8 cellular contexts compared by ENCODE assay signal in genomic region chrX:153600032-153600373, GRCh38. TPM values are rescaled to one million over a fixed set of nuclear protein-coding genes. Genes with fewer than 3 reads are reported as not detected.
DNase-seq lines count a peak whose midpoint lies in the region; ATAC-seq and TF ChIP-seq lines count a peak whose summit lies in the region.

No MANE protein-coding gene starts in this region.

- H3K27me3 ChIP-seq in GM06990 (replicated peaks; ENCODE audit: control insufficient read depth, insufficient read depth, low read length) (no peaks in the 10 kb centered on the region), NT2/D1 (ENCODE audit: insufficient read depth, insufficient read length) (no peaks in the 10 kb centered on the region), ectodermal cell (ENCODE audit: control insufficient read depth, insufficient read depth, low read length, poor library complexity, severe bottlenecking) (no peaks in the 10 kb centered on the region), osteoblast (ENCODE audit: insufficient read depth, low read length) (no peaks in the 10 kb centered on the region)

- H3K9me3 ChIP-seq in NT2/D1 (ENCODE audit: insufficient read depth, low read length): no peaks in the 10 kb centered on the region
- no peaks in the 10 kb centered on the region for H3K9me3 ChIP-seq in ectodermal cell (ENCODE audit: control insufficient read depth, low read length)
- no peaks in the 10 kb centered on the region for H3K9me3 ChIP-seq in osteoblast (ENCODE audit: low read depth, low read length)

- WGBS in ectodermal cell, 2 experiments: 19 to 23% methylated on average over 2 of the region's 2 CpGs

- no peak for ATAC-seq in GM21786 (IDR thresholded peaks at IDR 0.05; ENCODE audit: unreplicated experiment)
- no peak for ATAC-seq in HG03520 (IDR thresholded peaks at IDR 0.05; ENCODE audit: unreplicated experiment)
- ATAC-seq in GM21717 (IDR thresholded peaks at IDR 0.05; ENCODE audit: unreplicated experiment): no peak
- no peak for ATAC-seq in GM19324 (IDR thresholded peaks at IDR 0.05; ENCODE audit: low FRiP score, unreplicated experiment)

- peaks cover 24% of the 10 kb centered on the region for H3K79me2 ChIP-seq in osteoblast (ENCODE audit: insufficient read depth, low read length)

- H4K20me1 ChIP-seq in osteoblast (ENCODE audit: insufficient read depth, low read length): peaks cover 17% of the 10 kb centered on the region

- no peak for TF ChIP-seq CTCF in GM06990 (IDR thresholded peaks at IDR 0.05; ENCODE audit: insufficient read depth, low read length, poor library complexity, severe bottlenecking)
- TF ChIP-seq CTCF in osteoblast (IDR thresholded peaks at IDR 0.05; ENCODE audit: extremely low read depth, low read depth, low read length): no peak

- no peak overlapping the region for H3K27ac ChIP-seq in ectodermal cell (ENCODE audit: insufficient read depth, low read depth, low read length, poor library complexity, severe bottlenecking)
- H3K27ac ChIP-seq in osteoblast (ENCODE audit: low read depth, low read length): no peak overlapping the region

- no peak for DNase-seq in GM06990 (ENCODE audit: extremely low read depth, insufficient read length)
- DNase-seq in NT2/D1 (ENCODE audit: low read depth, low spot score): no peak
- DNase-seq in osteoblast (ENCODE audit: insufficient read length, low spot score, missing footprints): peak; percentile 78

- peak overlapping the region; percentile 89 for H3K4me2 ChIP-seq in osteoblast (ENCODE audit: insufficient read depth, low read length)

- H3K4me1 ChIP-seq in NT2/D1 (ENCODE audit: insufficient read depth, insufficient read length) (no peaks in the 10 kb centered on the region), ectodermal cell (ENCODE audit: control insufficient read depth, insufficient read depth, low read length) (no peaks in the 10 kb centered on the region), osteoblast (ENCODE audit: insufficient read depth, low read length) (no peaks in the 10 kb centered on the region)

- H3K36me3 ChIP-seq in GM06990 (ENCODE audit: control insufficient read depth, insufficient read depth, low read length): no peaks in the 10 kb centered on the region
- H3K36me3 ChIP-seq in NT2/D1 (ENCODE audit: insufficient read depth, insufficient read length, low read length): peaks cover 5% of the 10 kb centered on the region
- H3K36me3 ChIP-seq in ectodermal cell (ENCODE audit: control insufficient read depth, insufficient read depth, low read length): no peaks in the 10 kb centered on the region
- no peaks in the 10 kb centered on the region for H3K36me3 ChIP-seq in osteoblast (ENCODE audit: insufficient read depth, low read length)

- H3K4me3 ChIP-seq in GM06990 (replicated peaks; ENCODE audit: low read depth, low read length): peak overlapping the region; percentile 68
- H3K4me3 ChIP-seq in NT2/D1 (ENCODE audit: insufficient read length, low read depth): peak overlapping the region; percentile 37
- H3K4me3 ChIP-seq in ectodermal cell (ENCODE audit: insufficient read depth, low read depth, low read length): peak overlapping the region; percentile 64
- H3K4me3 ChIP-seq in osteoblast (ENCODE audit: insufficient read depth, low read length): peak overlapping the region; percentile 78

- peak overlapping the region; percentile 61 for H3K9ac ChIP-seq in NT2/D1 (ENCODE audit: insufficient read length, low read depth)

- H2AFZ ChIP-seq in osteoblast (ENCODE audit: low read length): peak overlapping the region; percentile 85

RNA-seq across cellular contexts. Expression of gene CCNQ, which starts 1.1 kb away (rescaled TPM):
- polyA plus RNA-seq in ectodermal cell (2013, experiment 1 of 4): 20.9 TPM
- 18.3 TPM for polyA plus RNA-seq in ectodermal cell (2013, experiment 2 of 4)
- 17.6 TPM for polyA plus RNA-seq in ectodermal cell (2013, experiment 3 of 4)
- 22.5 TPM for polyA plus RNA-seq in ectodermal cell (2013, experiment 4 of 4)
- 29.3 and 33.0 TPM in 2 replicates for total RNA-seq in osteoblast

RNA-seq across cellular contexts. Expression of gene DUSP9, which starts 47.0 kb away (rescaled TPM):
- polyA plus RNA-seq in ectodermal cell (2013, experiment 1 of 4): 1.4 TPM
- polyA plus RNA-seq in ectodermal cell (2013, experiment 2 of 4): 1.7 TPM
- polyA plus RNA-seq in ectodermal cell (2013, experiment 3 of 4): 1.4 TPM
- polyA plus RNA-seq in ectodermal cell (2013, experiment 4 of 4): 1.6 TPM
- total RNA-seq in osteoblast: under 0.01 TPM in 2 replicates
